Comparison of ENCODE assay signal across 8 cellular contexts in genomic region chr19:34120846-34121639, GRCh38. TPM values are rescaled to one million over a fixed set of nuclear protein-coding genes. Genes with fewer than 3 reads are reported as not detected.
DNase-seq lines count a peak whose midpoint lies in the region; ATAC-seq and TF ChIP-seq lines count a peak whose summit lies in the region.

No MANE protein-coding gene starts in this region.

- H3K36me3 Mint-ChIP-seq in activated T-helper 17 cell treated with anti-CD3 and anti-CD28 coated beads, Interleukin-2, amount 50 U/mL, for 72 hours (ENCODE audit: low read depth) = no peaks in the 10 kb centered on the region

- H3K27me3 ChIP-seq in left ventricle myocardium inferior (ENCODE audit: low read depth) = peaks cover 26% of the 10 kb centered on the region

- H3K4me3 ChIP-seq in left ventricle myocardium inferior = no peak overlapping the region

- no peak overlapping the region for H3K27ac Mint-ChIP-seq in activated T-helper 17 cell treated with anti-CD3 and anti-CD28 coated beads, Interleukin-2, amount 50 U/mL, for 72 hours

- peak; percentile 57 for TF ChIP-seq CTCF in left ventricle myocardium inferior (IDR thresholded peaks at IDR 0.05; ENCODE audit: borderline replicate concordance)

- no peak overlapping the region for H3K4me3 Mint-ChIP-seq in activated T-helper 17 cell treated with anti-CD3 and anti-CD28 coated beads, Interleukin-2, amount 50 U/mL, for 72 hours

- H3K27ac ChIP-seq in left ventricle myocardium inferior (replicated peaks) = no peak overlapping the region

- peak; percentile 78 for ATAC-seq in activated T-helper 17 cell treated with anti-CD3 and anti-CD28 coated beads, Interleukin-2, amount 50 U/mL, for 72 hours (replicated peaks)
- no peak for ATAC-seq in HG03097 (IDR thresholded peaks at IDR 0.05; ENCODE audit: low FRiP score, unreplicated experiment)

- no peaks in the 10 kb centered on the region for H3K9me3 Mint-ChIP-seq in activated T-helper 17 cell treated with anti-CD3 and anti-CD28 coated beads, Interleukin-2, amount 50 U/mL, for 72 hours

- H3K9me3 ChIP-seq in left ventricle myocardium inferior (replicated peaks) = no peaks in the 10 kb centered on the region

- intact Hi-C loops in left ventricle myocardium inferior (cut with micrococcal nuclease) = no loop called here
- intact Hi-C loops in cardiac septum (cut with DNase I) = no loop called here

- no peaks in the 10 kb centered on the region for H3K27me3 Mint-ChIP-seq in activated T-helper 17 cell treated with anti-CD3 and anti-CD28 coated beads, Interleukin-2, amount 50 U/mL, for 72 hours

- H3K36me3 ChIP-seq in left ventricle myocardium inferior = no peaks in the 10 kb centered on the region

- DNase-seq in left ventricle myocardium inferior (no peak), cardiac septum (ENCODE audit: low spot score) (no peak), OCI-M1 (lab: John Stamatoyannopoulos, UW) (peak; percentile 74), glomerular visceral epithelial cell (ENCODE audit: extremely low spot score) (peak; percentile 31), NCI-H2196 (lab: John Stamatoyannopoulos, UW; ENCODE audit: unreplicated experiment) (no peak)
- DNase-seq in stimulated activated CD4-positive, alpha-beta T cell treated with anti-CD3 and anti-CD28 coated beads, Interleukin-4, amount 100 ng/mL, for 24 hours = peak; percentile 57

- H3K4me1 Mint-ChIP-seq in activated T-helper 17 cell treated with anti-CD3 and anti-CD28 coated beads, Interleukin-2, amount 50 U/mL, for 72 hours = no peaks in the 10 kb centered on the region

- H3K4me1 ChIP-seq in left ventricle myocardium inferior = no peaks in the 10 kb centered on the region

RNA-seq across cellular contexts. Expression of gene LSM14A, which starts 51.3 kb away (rescaled TPM):
- total RNA-seq in left ventricle myocardium inferior (65.4 TPM), cardiac septum (69.5 TPM)
- total RNA-seq in activated T-helper 17 cell treated with anti-CD3 and anti-CD28 coated beads, Interleukin-2, amount 50 U/mL, for 72 hours = 100 to 1,000 TPM in 1 of 2 donors, 10 to 100 TPM in 1; 88.5 to 105 TPM

Comparison
In these comparisons a context has a peak if more than half of its experiments do, and no peak if none do; other contexts are left out.
1. DNase-seq: peak in OCI-M1 (single experiment), glomerular visceral epithelial cell (single experiment) and stimulated activated CD4-positive, alpha-beta T cell treated with anti-CD3 and anti-CD28 coated beads, Interleukin-4, amount 100 ng/mL, for 24 hours (single experiment); none in left ventricle myocardium inferior (single experiment), cardiac septum (single experiment) and NCI-H2196 (single experiment).